37 cellular contexts compared by ENCODE assay signal in genomic region chr9:130720762-130721161, GRCh38. TPM values are rescaled to one million over a fixed set of nuclear protein-coding genes. Genes with fewer than 3 reads are reported as not detected.
"Had no signal": no experiment of that assay in that cellular context is flagged by ENCODE, and none has a peak within 500 bp of the region (broad histone marks: within the 10 kb centered on the region; RNA-seq: fewer than 3 reads in every experiment).

No MANE protein-coding gene starts in this region.

- H3K27ac ChIP-seq: adrenal gland, body of pancreas, cardiac muscle cell, colonic mucosa, epithelial cell of prostate, esophagus squamous epithelium, gastroesophageal sphincter had no signal

- H3K36me3 ChIP-seq: adrenal gland, cardiac muscle cell, colonic mucosa, gastroesophageal sphincter had no signal

- H3K27ac Mint-ChIP-seq: activated CD4-positive, alpha-beta memory T cell treated with anti-CD3 and anti-CD28 coated beads for 36 hours; activated CD4-positive, alpha-beta T cell treated with anti-CD3 and anti-CD28 coated beads for 36 hours; activated CD4-positive, alpha-beta T cell treated with anti-CD3 and anti-CD28 coated beads, Interleukin-2, amount 10 ng/mL, durations not matched to agents 24 days and 14 days; activated CD8-positive, alpha-beta memory T cell treated with anti-CD3 and anti-CD28 coated beads, Interleukin-2, amount 10 ng/mL, durations not matched to agents 7 days and 5 days; activated CD8-positive, alpha-beta T cell treated with anti-CD3 and anti-CD28 coated beads, Interleukin-2, amount 10 ng/mL, durations not matched to agents 7 days and 5 days; activated naive CD4-positive, alpha-beta T cell treated with anti-CD3 and anti-CD28 coated beads for 36 hours; activated naive CD4-positive, alpha-beta T cell treated with anti-CD3 and anti-CD28 coated beads, Interleukin-2, amount 50 U/mL, for 24 hours; activated naive CD8-positive, alpha-beta T cell treated with anti-CD3 and anti-CD28 coated beads for 36 hours; activated naive CD8-positive, alpha-beta T cell treated with anti-CD3 and anti-CD28 coated beads, Interleukin-2, amount 50 U/mL, for 24 hours; activated T-helper 1 cell treated with anti-CD3 and anti-CD28 coated beads, Interleukin-12 subunit alpha, Interleukin-12 subunit beta, Interleukin-2, Interleukin-4 antibody, amounts not matched to agents 30 ng/mL and 10 ng/mL and 1 ng/mL, durations not matched to agents 14 hours and 24 hours and 36 hours; activated T-helper 2 cell treated with anti-CD3 and anti-CD28 coated beads, Interferon-gamma antibody, Interleukin-2, Interleukin-4, amounts not matched to agents 10 μg/mL and 5 μg/mL and 100 μg/mL, durations not matched to agents 14 hours and 24 hours and 36 hours had no signal

- H3K4me1 ChIP-seq: colonic mucosa had no signal

- H3K4me3 ChIP-seq: adrenal gland, body of pancreas, cardiac muscle cell, colonic mucosa, esophagus squamous epithelium, gastroesophageal sphincter had no signal

- H3K9me3 ChIP-seq: adrenal gland, body of pancreas, colonic mucosa, esophagus squamous epithelium, gastroesophageal sphincter had no signal

- H3K27me3 ChIP-seq: adrenal gland, body of pancreas, cardiac muscle cell, colonic mucosa, esophagus squamous epithelium, gastroesophageal sphincter had no signal

- H3K9me3 Mint-ChIP-seq: activated CD4-positive, alpha-beta memory T cell treated with anti-CD3 and anti-CD28 coated beads for 36 hours; activated CD4-positive, alpha-beta T cell treated with anti-CD3 and anti-CD28 coated beads, Interleukin-2, amount 10 ng/mL, durations not matched to agents 24 days and 14 days; activated naive CD4-positive, alpha-beta T cell treated with anti-CD3 and anti-CD28 coated beads for 36 hours; activated naive CD4-positive, alpha-beta T cell treated with anti-CD3 and anti-CD28 coated beads, Interleukin-2, amount 50 U/mL, for 24 hours; activated naive CD8-positive, alpha-beta T cell treated with anti-CD3 and anti-CD28 coated beads for 36 hours; activated naive CD8-positive, alpha-beta T cell treated with anti-CD3 and anti-CD28 coated beads, Interleukin-2, amount 50 U/mL, for 24 hours; activated T-helper 1 cell treated with anti-CD3 and anti-CD28 coated beads, Interleukin-12 subunit alpha, Interleukin-12 subunit beta, Interleukin-2, Interleukin-4 antibody, amounts not matched to agents 30 ng/mL and 10 ng/mL and 1 ng/mL, durations not matched to agents 14 hours and 24 hours and 36 hours; activated T-helper 2 cell treated with anti-CD3 and anti-CD28 coated beads, Interferon-gamma antibody, Interleukin-2, Interleukin-4, amounts not matched to agents 10 μg/mL and 5 μg/mL and 100 μg/mL, durations not matched to agents 14 hours and 24 hours and 36 hours had no signal

- H3K4me3 Mint-ChIP-seq: activated CD4-positive, alpha-beta memory T cell treated with anti-CD3 and anti-CD28 coated beads for 36 hours; activated CD4-positive, alpha-beta T cell treated with anti-CD3 and anti-CD28 coated beads for 36 hours; activated CD4-positive, alpha-beta T cell treated with anti-CD3 and anti-CD28 coated beads, Interleukin-2, amount 10 ng/mL, durations not matched to agents 24 days and 14 days; activated CD8-positive, alpha-beta memory T cell treated with anti-CD3 and anti-CD28 coated beads, Interleukin-2, amount 10 ng/mL, durations not matched to agents 7 days and 5 days; activated CD8-positive, alpha-beta T cell treated with anti-CD3 and anti-CD28 coated beads, Interleukin-2, amount 10 ng/mL, durations not matched to agents 7 days and 5 days; activated naive CD4-positive, alpha-beta T cell treated with anti-CD3 and anti-CD28 coated beads for 36 hours; activated naive CD4-positive, alpha-beta T cell treated with anti-CD3 and anti-CD28 coated beads, Interleukin-2, amount 50 U/mL, for 24 hours; activated naive CD8-positive, alpha-beta T cell treated with anti-CD3 and anti-CD28 coated beads for 36 hours; activated naive CD8-positive, alpha-beta T cell treated with anti-CD3 and anti-CD28 coated beads, Interleukin-2, amount 50 U/mL, for 24 hours; activated T-helper 1 cell treated with anti-CD3 and anti-CD28 coated beads, Interleukin-12 subunit alpha, Interleukin-12 subunit beta, Interleukin-2, Interleukin-4 antibody, amounts not matched to agents 30 ng/mL and 10 ng/mL and 1 ng/mL, durations not matched to agents 14 hours and 24 hours and 36 hours had no signal

- H3K27me3 Mint-ChIP-seq: activated CD4-positive, alpha-beta memory T cell treated with anti-CD3 and anti-CD28 coated beads for 36 hours; activated CD4-positive, alpha-beta T cell treated with anti-CD3 and anti-CD28 coated beads for 36 hours; activated CD4-positive, alpha-beta T cell treated with anti-CD3 and anti-CD28 coated beads, Interleukin-2, amount 10 ng/mL, durations not matched to agents 24 days and 14 days; activated CD8-positive, alpha-beta memory T cell treated with anti-CD3 and anti-CD28 coated beads, Interleukin-2, amount 10 ng/mL, durations not matched to agents 7 days and 5 days; activated naive CD4-positive, alpha-beta T cell treated with anti-CD3 and anti-CD28 coated beads, Interleukin-2, amount 50 U/mL, for 24 hours; activated naive CD8-positive, alpha-beta T cell treated with anti-CD3 and anti-CD28 coated beads for 36 hours; activated naive CD8-positive, alpha-beta T cell treated with anti-CD3 and anti-CD28 coated beads, Interleukin-2, amount 50 U/mL, for 24 hours had no signal

- ATAC-seq: activated CD4-positive, alpha-beta T cell treated with anti-CD3 and anti-CD28 coated beads for 36 hours; activated CD8-positive, alpha-beta memory T cell treated with anti-CD3 and anti-CD28 coated beads, Interleukin-2, amount 10 ng/mL, durations not matched to agents 7 days and 5 days; activated CD8-positive, alpha-beta T cell treated with anti-CD3 and anti-CD28 coated beads, Interleukin-2, amount 10 ng/mL, durations not matched to agents 7 days and 5 days; activated naive CD8-positive, alpha-beta T cell treated with anti-CD3 and anti-CD28 coated beads, Interleukin-2, amount 50 U/mL, for 24 hours; body of pancreas; gastroesophageal sphincter had no signal

- DNase-seq: activated CD4-positive, alpha-beta memory T cell treated with anti-CD3 and anti-CD28 coated beads for 36 hours; activated CD4-positive, alpha-beta T cell treated with anti-CD3 and anti-CD28 coated beads for 36 hours; activated CD4-positive, alpha-beta T cell treated with anti-CD3 and anti-CD28 coated beads, Interleukin-2, amount 10 ng/mL, durations not matched to agents 24 days and 14 days; activated CD4-positive, CD25-positive, alpha-beta regulatory T cell; activated CD4-positive, CD25-positive, alpha-beta regulatory T cell treated with anti-CD3 and anti-CD28 coated beads, Interleukin-2, amount 50 U/mL, for 72 hours; activated CD8-positive, alpha-beta memory T cell treated with anti-CD3 and anti-CD28 coated beads, Interleukin-2, amount 10 ng/mL, durations not matched to agents 7 days and 5 days; activated CD8-positive, alpha-beta memory T cell treated with anti-CD3 and anti-CD28 coated beads, Interleukin-2, amount 50 U/mL, for 4 hours; activated CD8-positive, alpha-beta T cell treated with anti-CD3 and anti-CD28 coated beads, Interleukin-2, amount 10 ng/mL, durations not matched to agents 7 days and 5 days; activated effector memory CD4-positive, alpha-beta T cell treated with anti-CD3 and anti-CD28 coated beads, Interleukin-2, amount 50 U/mL, for 16 hours; activated naive CD4-positive, alpha-beta T cell treated with anti-CD3 and anti-CD28 coated beads for 36 hours; activated naive CD8-positive, alpha-beta T cell treated with anti-CD3 and anti-CD28 coated beads for 36 hours; activated naive CD8-positive, alpha-beta T cell treated with anti-CD3 and anti-CD28 coated beads, Interleukin-2, amount 50 U/mL, for 24 hours; activated T-cell treated with anti-CD3 and anti-CD28 coated beads, Interleukin-2, amount 50 U/mL, for 1 hour; activated T-cell treated with anti-CD3 and anti-CD28 coated beads, Interleukin-2, amount 50 U/mL, for 48 hours; amygdala; aorta; body of pancreas; central memory CD4-positive, alpha-beta T cell; cerebellar nuclear complex; colonic mucosa; effector CD8-positive, alpha-beta T cell; esophagus squamous epithelium; foreskin melanocyte; T-helper 2 cell had no signal

- H3K36me3 Mint-ChIP-seq: activated CD4-positive, alpha-beta memory T cell treated with anti-CD3 and anti-CD28 coated beads for 36 hours; activated CD8-positive, alpha-beta memory T cell treated with anti-CD3 and anti-CD28 coated beads, Interleukin-2, amount 10 ng/mL, durations not matched to agents 7 days and 5 days; activated naive CD8-positive, alpha-beta T cell treated with anti-CD3 and anti-CD28 coated beads for 36 hours had no signal

RNA-seq across cellular contexts. Expression of gene PRDM12, which starts 56.4 kb away (rescaled TPM):
- total RNA-seq: activated CD8-positive, alpha-beta T cell treated with anti-CD3 and anti-CD28 coated beads, Interleukin-2, amount 10 ng/mL, durations not matched to agents 7 days and 5 days; activated naive CD4-positive, alpha-beta T cell treated with anti-CD3 and anti-CD28 coated beads for 36 hours; activated naive CD8-positive, alpha-beta T cell treated with anti-CD3 and anti-CD28 coated beads for 36 hours; aorta; body of pancreas; colonic mucosa; dermis microvascular lymphatic vessel endothelial cell; endothelial cell of umbilical vein; esophagus squamous epithelium; fibroblast of lung; fibroblast of villous mesenchyme; gastroesophageal sphincter; glomerular endothelial cell; T-helper 1 cell treated with Interleukin-12 subunit alpha and Interleukin-12 subunit beta and Interleukin-4 antibody, amounts not matched to agents 30 ng/mL and 1 ng/mL, for 36 hours had no signal
